In the genomic region with DNA sequence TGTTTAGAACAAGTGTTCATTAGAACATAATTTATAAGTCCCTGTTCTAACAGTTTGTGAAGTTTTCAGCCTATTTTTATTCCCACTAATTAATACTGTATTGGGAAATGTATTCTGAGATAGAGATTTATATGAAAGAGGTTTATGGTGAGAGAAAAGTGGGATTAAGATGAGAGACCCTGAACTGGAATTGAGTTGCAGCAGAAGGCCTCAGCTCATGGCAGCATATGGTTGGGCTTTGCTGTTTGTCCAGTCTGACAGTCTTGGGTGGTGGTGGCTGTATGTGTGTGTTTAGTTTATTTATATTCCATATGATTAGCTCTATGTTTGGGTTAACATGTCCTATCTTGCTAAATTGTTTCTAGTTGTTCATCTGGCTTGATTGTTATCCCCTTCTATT, we compare ENCODE assay signal across 20 cellular contexts.
"Had no signal": no experiment of that assay in that cellular context is flagged by ENCODE, and none has a peak within 500 bp of the region (broad histone marks: within the 10 kb centered on the region; RNA-seq: fewer than 3 reads in every experiment).

No MANE protein-coding gene starts in this region.

- H3K9me3 ChIP-seq: neutrophil, sigmoid colon, spleen, thoracic aorta had no signal

- FAIRE-seq: astrocyte, keratinocyte had no signal

- H3K79me2 ChIP-seq: parathyroid adenoma had no signal

- H3K27ac ChIP-seq: cardiac muscle cell, dorsolateral prefrontal cortex, neutrophil, parathyroid adenoma, sigmoid colon, spleen, thoracic aorta had no signal

- H3K27me3 ChIP-seq: cardiac muscle cell, dorsolateral prefrontal cortex, neutrophil, sigmoid colon, spleen had no signal

- ATAC-seq: activated CD4-positive, alpha-beta T cell treated with anti-CD3 and anti-CD28 coated beads for 36 hours; activated CD8-positive, alpha-beta memory T cell treated with anti-CD3 and anti-CD28 coated beads, Interleukin-2, amount 10 ng/mL, durations not matched to agents 7 days and 5 days; left ventricle myocardium superior; naive thymus-derived CD8-positive, alpha-beta T cell; stimulated activated naive CD8-positive, alpha-beta T cell treated with anti-CD3 and anti-CD28 coated beads, Interleukin-15, amount 100 ng/mL, for 72 hours had no signal

- H3K4me1 ChIP-seq: parathyroid adenoma, sigmoid colon, spleen had no signal

- H3K36me3 ChIP-seq: cardiac muscle cell, neutrophil, sigmoid colon, spleen, thoracic aorta had no signal

- DNase-seq: activated CD4-positive, alpha-beta memory T cell treated with anti-CD3 and anti-CD28 coated beads for 36 hours; activated CD4-positive, alpha-beta T cell treated with anti-CD3 and anti-CD28 coated beads for 36 hours; activated CD8-positive, alpha-beta memory T cell treated with anti-CD3 and anti-CD28 coated beads, Interleukin-2, amount 10 ng/mL, durations not matched to agents 7 days and 5 days; activated naive CD4-positive, alpha-beta T cell treated with anti-CD3 and anti-CD28 coated beads, Interleukin-2, amount 50 U/mL, for 16 hours; activated T-cell treated with anti-CD3 and anti-CD28 coated beads, Interleukin-2, amount 50 U/mL, for 1 hour; dorsolateral prefrontal cortex; endodermal cell; left ventricle myocardium superior; mesenchymal stem cell; naive thymus-derived CD8-positive, alpha-beta T cell; sigmoid colon; spleen; stimulated activated CD4-positive, alpha-beta T cell treated with anti-CD3 and anti-CD28 coated beads, Interleukin-1b, Interleukin-23, amount 100 ng/mL, for 48 hours; stimulated activated naive CD8-positive, alpha-beta T cell treated with anti-CD3 and anti-CD28 coated beads, Interleukin-15, amount 100 ng/mL, for 72 hours had no signal

- H2AFZ ChIP-seq: parathyroid adenoma had no signal

- H3K4me3 ChIP-seq: cardiac muscle cell, dorsolateral prefrontal cortex, sigmoid colon, spleen, thoracic aorta had no signal

- H3K9ac ChIP-seq: parathyroid adenoma had no signal
